22 cellular contexts compared by ENCODE assay signal in the genomic region with DNA sequence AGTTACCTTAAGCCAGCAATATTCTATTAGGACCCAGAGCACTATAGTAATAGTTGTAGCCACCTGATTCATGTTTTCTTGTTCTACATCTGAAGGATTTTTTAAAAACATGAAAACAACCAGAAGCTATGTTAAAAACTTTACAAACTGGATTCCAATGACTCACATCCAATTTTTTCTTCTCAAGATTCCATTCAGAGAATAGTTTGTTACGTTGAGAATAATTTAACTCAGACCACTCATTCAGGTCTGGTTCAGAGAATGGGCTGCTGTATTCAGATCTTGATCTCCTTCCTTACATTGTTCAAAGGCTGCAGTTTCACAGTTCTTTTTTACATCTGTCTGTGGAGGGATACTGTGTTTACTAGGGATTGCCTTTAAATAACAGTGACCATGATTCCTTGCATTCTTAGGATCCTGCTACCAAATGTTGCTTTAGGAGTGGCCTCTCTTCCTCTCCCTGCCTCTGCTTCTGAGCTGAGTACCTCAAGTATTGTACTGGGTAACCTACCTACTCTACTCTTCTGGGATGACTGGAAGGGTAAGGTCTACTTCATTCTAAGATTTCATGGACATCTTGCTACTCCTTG.
"Had no signal": no experiment of that assay in that cellular context is flagged by ENCODE, and none has a peak within 500 bp of the region (broad histone marks: within the 10 kb centered on the region; RNA-seq: fewer than 3 reads in every experiment).

No MANE protein-coding gene starts in this region.

- H3K27me3 ChIP-seq: MG63, SJCRH30 had no signal

- ATAC-seq: Panc1, PC-3, SK-N-SH treated with all-trans-retinoic acid at 6 μM for 48 hours had no signal

- H3K27ac ChIP-seq: RWPE1, SJCRH30 had no signal

- H3K9me3 ChIP-seq: MG63, SJCRH30 had no signal

- H3K4me3 ChIP-seq: MG63, SJCRH30 had no signal

- DNase-seq: IMR-90, Karpas-422, KG1, MG63, NCI-H1092, NCI-H1105 treated with DMSO at 0.1 percent for 48 hours, NCI-H1417 treated with DMSO at 0.1 percent for 48 hours, NCI-H146, NCI-H1694 treated with DMSO at 0.1 percent for 48 hours, NCI-H1930, NCI-H2081, NCI-H2107, NCI-H2227 treated with DMSO at 0.1 percent for 48 hours, NCI-H524, NCI-H526 treated with DMSO at 0.1 percent for 48 hours, NCI-H774, PC-3, SHP77 treated with DMSO at 0.1 percent for 48 hours, SJCRH30 had no signal

- H3K36me3 ChIP-seq: MG63, SJCRH30 had no signal

- H3K4me1 ChIP-seq: SJCRH30 had no signal
